In the genomic region with DNA sequence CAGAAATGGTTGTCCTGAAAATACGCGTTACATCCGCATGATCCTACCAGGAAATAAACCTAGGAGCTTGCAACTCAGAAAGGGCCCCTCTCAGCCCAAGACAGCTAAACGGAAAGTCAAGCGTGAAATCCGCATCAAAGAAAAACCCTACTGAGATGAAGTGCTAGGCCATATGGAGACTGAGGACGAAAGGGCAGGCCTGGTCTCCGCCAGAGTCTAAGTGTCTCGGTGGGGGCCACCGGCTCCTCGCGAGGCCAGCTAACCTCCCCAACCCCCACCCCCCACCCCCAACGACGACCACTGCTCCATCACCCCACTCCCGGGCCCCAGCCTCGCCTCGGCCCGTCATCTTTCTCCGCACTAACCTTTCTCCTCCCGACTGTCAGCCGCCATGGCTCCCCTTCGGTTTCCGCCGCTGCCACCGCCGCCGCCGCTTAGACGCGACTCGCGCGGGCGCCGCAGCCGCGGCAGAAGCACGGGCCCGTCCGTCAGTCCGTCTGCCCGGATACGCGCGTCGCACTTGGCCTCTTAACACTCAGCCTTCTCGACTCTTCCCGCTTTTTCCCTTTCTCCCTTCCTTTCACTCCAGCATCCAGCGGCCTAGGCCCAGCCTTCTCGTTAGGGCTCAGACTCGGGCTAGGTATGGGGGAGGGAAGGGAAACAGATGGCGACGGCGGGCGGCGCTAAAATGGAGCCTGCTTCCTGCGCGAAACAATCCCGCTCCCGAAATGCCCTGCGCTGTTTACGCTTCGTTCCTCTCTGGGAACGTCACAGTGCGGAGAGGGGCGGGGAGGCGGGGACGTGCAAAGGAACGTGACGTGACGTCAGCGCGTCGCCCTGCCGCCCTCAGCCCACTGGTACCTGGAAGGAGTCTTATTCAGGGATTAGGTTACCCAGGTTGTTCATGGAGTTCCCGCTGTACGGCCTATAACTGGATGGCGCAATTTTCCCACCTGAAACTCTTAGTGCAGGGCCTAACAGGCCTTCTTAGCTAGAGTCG, we compare ENCODE assay signal across 8 cellular contexts. TPM values are rescaled to one million over a fixed set of nuclear protein-coding genes. Genes with fewer than 3 reads are reported as not detected.
DNase-seq lines count a peak whose midpoint lies in the region; ATAC-seq, FAIRE-seq and TF ChIP-seq lines count a peak whose summit lies in the region.

A gene (minus strand): TSS at position 730 of the 1,000 bp plus-strand sequence. CDS start 337 bp downstream, at position 393.

- H3K27me3 Mint-ChIP-seq in chondrocyte (ENCODE audit: low read depth), result peaks cover 2% of the 10 kb centered on the region

- H3K4me1 Mint-ChIP-seq in chondrocyte (ENCODE audit: low read depth), result peaks cover 34% of the 10 kb centered on the region

- peak within 1 kb of the TSS; percentile 64 to 98 for H3K9ac ChIP-seq in kidney (ENCODE audit: low read length in 2 of 2)

- H3K4me1 ChIP-seq in kidney (ENCODE audit: control insufficient read depth in 1 of 2, insufficient read depth in 1 of 2, low read depth in 1 of 2, low read length in 2 of 2), result peaks cover 6 to 12% of the 10 kb centered on the region in 2 donors

- H3K36me3 Mint-ChIP-seq in chondrocyte (ENCODE audit: low read depth), result no peaks in the 10 kb centered on the region

- FAIRE-seq in kidney (lab: Jason Lieb, UNC), result peak; percentile 84

- H3K4me3 ChIP-seq in kidney (ENCODE audit: low read length in 2 of 2), result peak within 1 kb of the TSS; percentile 94 to 97

- H3K36me3 ChIP-seq in kidney (ENCODE audit: control insufficient read depth in 1 of 2, insufficient read depth in 2 of 2, low read length in 2 of 2), result no peaks in the 10 kb centered on the region

- H3K27ac Mint-ChIP-seq in chondrocyte (ENCODE audit: unreplicated experiment), result peak within 1 kb of the TSS; percentile 99

- intact Hi-C loops in kidney (cut with DNase I), result no loop called here

- TF ChIP-seq POLR2A in GM19193 (IDR thresholded peaks at IDR 0.05; ENCODE audit: extremely low read depth, insufficient read depth, insufficient read length), result peak; percentile 84

- H3K27ac ChIP-seq in kidney (ENCODE audit: low read depth in 2 of 2, low read length in 2 of 2), result peak within 1 kb of the TSS; percentile 96 to 98

- TF ChIP-seq CTCF in chondrocyte (IDR thresholded peaks at IDR 0.05) (no peak), kidney (IDR thresholded peaks at IDR 0.05; ENCODE audit: borderline replicate concordance, extremely low read depth, insufficient read depth) (no peak)

- H3K9me3 Mint-ChIP-seq in chondrocyte (ENCODE audit: low read depth), result no peaks in the 10 kb centered on the region

- peak; percentile 98 for DNase-seq in Ammon's horn (ENCODE audit: low spot score)
- DNase-seq in NCI-H510A treated with DMSO at 0.1 percent for 48 hours (lab: John Stamatoyannopoulos, UW), result peak; percentile 97
- peak; percentile 90 to 91 for DNase-seq in activated CD4-positive, alpha-beta T cell treated with anti-CD3 and anti-CD28 coated beads for 24 hours (ENCODE audit: low read depth in 2 of 2)
- DNase-seq in chondrocyte (ENCODE audit: low spot score), result peak; percentile 96
- DNase-seq in kidney, result peak; percentile 99
- peak; percentile 97 for DNase-seq in stimulated activated CD4-positive, alpha-beta T cell treated with anti-CD3 and anti-CD28 coated beads, Interleukin-15, amount 100 ng/mL, for 24 hours

- peak within 1 kb of the TSS; percentile 94 for H3K4me3 Mint-ChIP-seq in chondrocyte (ENCODE audit: unreplicated experiment)

- peak; percentile 98 for ATAC-seq in HG03439 (IDR thresholded peaks at IDR 0.05; ENCODE audit: unreplicated experiment)

- no peaks in the 10 kb centered on the region for H3K9me3 ChIP-seq in kidney (ENCODE audit: control insufficient read depth in 1 of 2, low read length in 2 of 2)

RNA-seq across cellular contexts. Expression of the gene that starts here (rescaled TPM):
- 53.9 to 54.8 TPM (median 54.1 TPM) in 3 replicates for total RNA-seq in chondrocyte
- 99.7 TPM for total RNA-seq in kidney
- polyA plus RNA-seq in kidney (ENCODE audit: insufficient read depth, low read depth, low replicate concordance), result 32.6 TPM

Comparison
In these comparisons a context has a peak if more than half of its experiments do, and no peak if none do; other contexts are left out.
1. Peak in every context shown above with its lines: DNase-seq, ATAC-seq, H3K4me3 ChIP-seq and H3K27ac ChIP-seq.